In genomic region chr22:41382610-41383009, GRCh38 we compare ENCODE assay signal across 8 cellular contexts. TPM values are rescaled to one million over a fixed set of nuclear protein-coding genes. Genes with fewer than 3 reads are reported as not detected.
DNase-seq lines count a peak whose midpoint lies in the region; ATAC-seq and TF ChIP-seq lines count a peak whose summit lies in the region.

No MANE protein-coding gene starts in this region.

- H3K4me1 ChIP-seq in cardiac muscle cell (ENCODE audit: low read depth) (peaks cover 13% of the 10 kb centered on the region), body of pancreas (peaks cover 27% of the 10 kb centered on the region), upper lobe of right lung (peaks cover 14% of the 10 kb centered on the region)

- DNase-seq in cardiac muscle cell (ENCODE audit: low read depth in 1 of 2, low spot score in 1 of 2): no peak
- DNase-seq in cardiac septum (ENCODE audit: low spot score): no peak
- peak in 2 of 4 donors; percentile 29 to 55 for DNase-seq in body of pancreas
- DNase-seq in memory B cell (ENCODE audit: low spot score in 2 of 2): no peak
- DNase-seq in upper lobe of right lung: no peak
- DNase-seq in inferior parietal cortex (ENCODE audit: extremely low spot score): no peak
- DNase-seq in kidney glomerular epithelial cell (lab: John Stamatoyannopoulos, UW): no peak
- DNase-seq in NOMO-1 treated with dmso at 0.1 percent for 144 hours (lab: John Stamatoyannopoulos, UW; ENCODE audit: unreplicated experiment): no peak

- 14 to 17% methylated on average over 2 to 19 of the region's 19 CpGs for whole genome bisulfite sequencing in body of pancreas, 2 donors

- TF ChIP-seq POLR2A in body of pancreas (IDR thresholded peaks at IDR 0.05): no peak

- H3K36me3 Mint-ChIP-seq in memory B cell: no peaks in the 10 kb centered on the region

- TF ChIP-seq CTCF in cardiac muscle cell (IDR thresholded peaks at IDR 0.05; ENCODE audit: low read depth, low read length): no peak
- TF ChIP-seq CTCF in body of pancreas (IDR thresholded peaks at IDR 0.05): no peak
- no peak for TF ChIP-seq CTCF in upper lobe of right lung (IDR thresholded peaks at IDR 0.05)

- ATAC-seq in body of pancreas (no peak), memory B cell (ENCODE audit: low read depth) (no peak), upper lobe of right lung (no peak)

- peak overlapping the region; percentile 97 for H3K27ac Mint-ChIP-seq in memory B cell

- no peak overlapping the region for H3K27ac ChIP-seq in cardiac muscle cell
- peak overlapping the region; percentile 95 to 100 (median 97) for H3K27ac ChIP-seq in body of pancreas
- peak overlapping the region; percentile 99 for H3K27ac ChIP-seq in upper lobe of right lung

- peak overlapping the region; percentile 57 for H3K4me3 ChIP-seq in cardiac muscle cell
- peak overlapping the region; percentile 48 to 74 for H3K4me3 ChIP-seq in body of pancreas
- peak overlapping the region; percentile 88 for H3K4me3 ChIP-seq in upper lobe of right lung

- H3K9me3 Mint-ChIP-seq in memory B cell: no peaks in the 10 kb centered on the region

- H3K9me3 ChIP-seq in cardiac muscle cell (ENCODE audit: low read depth): no peaks in the 10 kb centered on the region
- H3K9me3 ChIP-seq in body of pancreas: no peaks in the 10 kb centered on the region
- no peaks in the 10 kb centered on the region for H3K9me3 ChIP-seq in upper lobe of right lung

- H3K4me1 Mint-ChIP-seq in memory B cell: peaks cover 9% of the 10 kb centered on the region

- intact Hi-C loops in cardiac septum (cut with DNase I) (loop anchor here (5.0 kb wide), 1 partner anchor 95 kb away; the partner anchor contains the start of gene RANGAP1), body of pancreas (cut with DNase I) (no loop called here), upper lobe of right lung (cut with DNase I) (no loop called here)

- no peaks in the 10 kb centered on the region for H3K27me3 ChIP-seq in cardiac muscle cell
- no peaks in the 10 kb centered on the region for H3K27me3 ChIP-seq in body of pancreas
- no peaks in the 10 kb centered on the region for H3K27me3 ChIP-seq in upper lobe of right lung

- no peaks in the 10 kb centered on the region for H3K27me3 Mint-ChIP-seq in memory B cell

- peak overlapping the region; percentile 93 for H3K4me3 Mint-ChIP-seq in memory B cell

- no peaks in the 10 kb centered on the region for H3K36me3 ChIP-seq in cardiac muscle cell
- H3K36me3 ChIP-seq in body of pancreas (replicated peaks in 1 of 2; ENCODE audit: insufficient read depth in 1 of 2, low read depth in 2 of 2): peaks cover 0 to 2% of the 10 kb centered on the region in 2 donors
- peaks cover 4% of the 10 kb centered on the region for H3K36me3 ChIP-seq in upper lobe of right lung

RNA-seq across cellular contexts. Expression of gene TEF, which starts 0.9 kb away (rescaled TPM):
- total RNA-seq in cardiac muscle cell (8.5 and 21.1 TPM in 2 replicates), cardiac septum (14.0 TPM), body of pancreas (10 to 100 TPM; 10.9 to 29.0 TPM), upper lobe of right lung (45.6 TPM)
- 4.0 and 20.4 TPM in 2 replicates for polyA plus RNA-seq in cardiac muscle cell
